In genomic region chr15:67120839-67121540, GRCh38 we compare ENCODE assay signal across 8 cellular contexts. TPM values are rescaled to one million over a fixed set of nuclear protein-coding genes. Genes with fewer than 3 reads are reported as not detected.
DNase-seq lines count a peak whose midpoint lies in the region; ATAC-seq and TF ChIP-seq lines count a peak whose summit lies in the region.

No MANE protein-coding gene starts in this region.

- H3K4me3 ChIP-seq in AG09309 (ENCODE audit: control insufficient read depth, low read depth, low read length), result no peak overlapping the region
- H3K4me3 ChIP-seq in thyroid gland (replicated peaks in 1 of 3), result peak overlapping the region in 1 of 3 donors; percentile 15

- H3K27me3 ChIP-seq in thyroid gland, result no peaks in the 10 kb centered on the region

- ATAC-seq in GM21529 (IDR thresholded peaks at IDR 0.05; ENCODE audit: unreplicated experiment) (peak; percentile 77), HG03565 (IDR thresholded peaks at IDR 0.05; ENCODE audit: unreplicated experiment) (no peak)

- H3K27ac ChIP-seq in thyroid gland, result peak overlapping the region; percentile 72 to 95 (median 92)

- peak; percentile 55 for DNase-seq in AG09309 (ENCODE audit: low read depth)
- peak; percentile 89 for DNase-seq in activated gamma-delta T cell treated with anti-CD3 and anti-CD28 coated beads, Interleukin-2, amount 50 U/mL, for 16 hours (ENCODE audit: low read depth)
- peak; percentile 61 for DNase-seq in foreskin melanocyte
- DNase-seq in pons (ENCODE audit: low spot score), result peak; percentile 53
- DNase-seq in thyroid gland, result peak; percentile 94 to 96

- no peaks in the 10 kb centered on the region for H3K36me3 ChIP-seq in thyroid gland

- H3K4me1 ChIP-seq in thyroid gland, result peaks cover 54 to 85% of the 10 kb centered on the region in 2 donors

- TF ChIP-seq CTCF in AG09309 (IDR thresholded peaks at IDR 0.05; ENCODE audit: control insufficient read depth, insufficient read depth, low read depth, low read length, missing control alignments) (no peak), thyroid gland (IDR thresholded peaks at IDR 0.05) (no peak)

- WGBS in thyroid gland, 2 donors, result 21 to 24% methylated on average over 20 to 21 of the region's 25 CpGs

- no peaks in the 10 kb centered on the region for H3K9me3 ChIP-seq in thyroid gland

- intact Hi-C loops in thyroid gland (cut with DNase I), result no loop called here

- TF ChIP-seq POLR2A in thyroid gland (IDR thresholded peaks at IDR 0.05), result peak in 1 of 2 donors; percentile 22

TF ChIP-seq in PFSK-1, 5 proteins besides CTCF, POLR2A, EP300 and RAD21:
- TF ChIP-seq POLR2AphosphoS5 (IDR thresholded peaks at IDR 0.05; ENCODE audit: low read depth, low read length), result no peak
- TF ChIP-seq REST (IDR thresholded peaks at IDR 0.05; ENCODE audit: insufficient read depth in 1 of 2, low read depth in 2 of 2, low read length in 2 of 2), result peak in 1 of 2 experiments; percentile 18; a peak in 1 of 4 replicates
- peak; percentile 51 for TF ChIP-seq FOXP2 (optimal IDR thresholded peaks at IDR 0.05; ENCODE audit: borderline replicate concordance, extremely low read depth, extremely low read length, insufficient read depth)
- TF ChIP-seq SIN3A (IDR thresholded peaks at IDR 0.05; ENCODE audit: borderline replicate concordance, insufficient read depth, low read length), result no peak
TF ChIP-seq in PFSK-1: peak in this region for 2.

RNA-seq across cellular contexts. Expression of gene SMAD3, which starts 55.6 kb away (rescaled TPM):
- polyA plus RNA-seq in PFSK-1 (2012; ENCODE audit: insufficient read length, low read depth), result 19.5 TPM
- total RNA-seq in thyroid gland, result 10 to 100 TPM; 33.6 to 66.5 (median 47.3) TPM
